ENCODE assay signal across 21 cellular contexts in genomic region chr6:141097471-141097870, GRCh38.
"Had no signal": no experiment of that assay in that cellular context is flagged by ENCODE, and none has a peak within 500 bp of the region (broad histone marks: within the 10 kb centered on the region; RNA-seq: fewer than 3 reads in every experiment).

No MANE protein-coding gene starts in this region.

- FAIRE-seq: frontal cortex, islet of Langerhans had no signal

- H3K27ac ChIP-seq: ascending aorta, coronary artery, heart left ventricle, left ventricle myocardium inferior, psoas muscle, sigmoid colon, upper lobe of left lung, VCaP had no signal

- DNase-seq: activated CD4-positive, alpha-beta T cell treated with anti-CD3 and anti-CD28 coated beads for 4 hours; activated CD8-positive, alpha-beta memory T cell treated with anti-CD3 and anti-CD28 coated beads, Interleukin-2, amount 50 U/mL, for 4 hours; activated CD8-positive, alpha-beta T cell treated with anti-CD3 and anti-CD28 coated beads for 36 hours; activated T-cell treated with anti-CD3 and anti-CD28 coated beads, Interleukin-2, amount 50 U/mL, for 72 hours; caudate nucleus; effector CD4-positive, alpha-beta T cell; heart left ventricle; left ventricle myocardium inferior; mesenchymal stem cell; occipital lobe; psoas muscle; sigmoid colon; stimulated activated CD4-positive, alpha-beta T cell treated with anti-CD3 and anti-CD28 coated beads, Interleukin-12 subunit alpha, Interleukin-12 subunit beta, amount 100 ng/mL, for 4 hours; stimulated activated naive CD4-positive, alpha-beta T cell; T1000; upper lobe of left lung had no signal

- H3K36me3 ChIP-seq: ascending aorta, heart left ventricle, left ventricle myocardium inferior, sigmoid colon, upper lobe of left lung had no signal

- ATAC-seq: activated CD8-positive, alpha-beta T cell treated with anti-CD3 and anti-CD28 coated beads for 36 hours; activated T-cell treated with anti-CD3 and anti-CD28 coated beads, Interleukin-2, amount 50 U/mL, for 72 hours; heart left ventricle; psoas muscle had no signal

- H3K4me3 ChIP-seq: ascending aorta, coronary artery, heart left ventricle, left ventricle myocardium inferior, psoas muscle, sigmoid colon, upper lobe of left lung had no signal

- H3K9me3 ChIP-seq: ascending aorta, psoas muscle, sigmoid colon, upper lobe of left lung had no signal

- H3K4me1 ChIP-seq: ascending aorta, heart left ventricle, left ventricle myocardium inferior, psoas muscle, sigmoid colon, upper lobe of left lung had no signal

- H3K27me3 ChIP-seq: ascending aorta, heart left ventricle, sigmoid colon, upper lobe of left lung had no signal
